In genomic region chr1:200444478-200444877, GRCh38 we compare ENCODE assay signal across 19 cellular contexts. TPM values are rescaled to one million over a fixed set of nuclear protein-coding genes. Genes with fewer than 3 reads are reported as not detected.
A peak's percentile ranks its signal among the peaks of the same experiment; 100 is the strongest.
DNase-seq lines count a peak whose midpoint lies in the region; ATAC-seq, FAIRE-seq and TF ChIP-seq lines count a peak whose summit lies in the region.
"Had no signal": no experiment of that assay in that cellular context is flagged by ENCODE, and none has a peak within 500 bp of the region (broad histone marks: within the 10 kb centered on the region; RNA-seq: fewer than 3 reads in every experiment).

No MANE protein-coding gene starts in this region.

- TF ChIP-seq CTCF in testis (IDR thresholded peaks at IDR 0.05) = no peak

- ATAC-seq in activated CD4-positive, alpha-beta T cell treated with anti-CD3 and anti-CD28 coated beads for 36 hours = no peak
- no peak for ATAC-seq in stimulated activated naive CD8-positive, alpha-beta T cell treated with anti-CD3 and anti-CD28 coated beads, Interleukin-15, Interleukin-2, amounts not matched to agents 100 U/mL and 50 U/mL, for 24 hours
- ATAC-seq: A549 had no signal

- H3K27me3 Mint-ChIP-seq in activated CD4-positive, alpha-beta T cell treated with anti-CD3 and anti-CD28 coated beads, Interleukin-2, amount 10 ng/mL, durations not matched to agents 24 days and 14 days = no peaks in the 10 kb centered on the region
- H3K27me3 Mint-ChIP-seq in activated CD4-positive, alpha-beta T cell treated with anti-CD3 and anti-CD28 coated beads for 36 hours = no peaks in the 10 kb centered on the region
- H3K27me3 Mint-ChIP-seq in stimulated activated naive CD8-positive, alpha-beta T cell treated with anti-CD3 and anti-CD28 coated beads, Interleukin-15, Interleukin-2, amounts not matched to agents 100 ng/mL and 50 ng/mL, for 24 hours = no peaks in the 10 kb centered on the region
- no peaks in the 10 kb centered on the region for H3K27me3 Mint-ChIP-seq in activated naive CD8-positive, alpha-beta T cell treated with anti-CD3 and anti-CD28 coated beads for 36 hours
- H3K27me3 Mint-ChIP-seq: CD4-positive, alpha-beta T cell had no signal

- WGBS in testis, 2 donors = 89 to 93% methylated on average over 4 of the region's 4 CpGs

- peaks cover 1% of the 10 kb centered on the region for H3K36me3 Mint-ChIP-seq in activated CD4-positive, alpha-beta T cell treated with anti-CD3 and anti-CD28 coated beads, Interleukin-2, amount 10 ng/mL, durations not matched to agents 24 days and 14 days (ENCODE audit: low read depth)
- H3K36me3 Mint-ChIP-seq in activated CD4-positive, alpha-beta T cell treated with anti-CD3 and anti-CD28 coated beads for 36 hours (ENCODE audit: low read depth) = peaks cover 5% of the 10 kb centered on the region
- H3K36me3 Mint-ChIP-seq in stimulated activated naive CD8-positive, alpha-beta T cell treated with anti-CD3 and anti-CD28 coated beads, Interleukin-15, Interleukin-2, amounts not matched to agents 100 ng/mL and 50 ng/mL, for 24 hours (ENCODE audit: low read depth) = peaks cover 5% of the 10 kb centered on the region
- H3K36me3 Mint-ChIP-seq in activated naive CD8-positive, alpha-beta T cell treated with anti-CD3 and anti-CD28 coated beads for 36 hours = peaks cover 11% of the 10 kb centered on the region

- H3K4me3 ChIP-seq in testis = no peak overlapping the region
- H3K4me3 ChIP-seq: A549, GM23248, HAP-1 had no signal

- H3K9me3 ChIP-seq in testis = no peaks in the 10 kb centered on the region
- H3K9me3 ChIP-seq: A549, Caco-2, HAP-1 had no signal

- peaks cover 6% of the 10 kb centered on the region for H3K9me3 Mint-ChIP-seq in activated CD4-positive, alpha-beta T cell treated with anti-CD3 and anti-CD28 coated beads, Interleukin-2, amount 10 ng/mL, durations not matched to agents 24 days and 14 days
- no peaks in the 10 kb centered on the region for H3K9me3 Mint-ChIP-seq in activated CD4-positive, alpha-beta T cell treated with anti-CD3 and anti-CD28 coated beads for 36 hours (ENCODE audit: low read depth)
- H3K9me3 Mint-ChIP-seq in stimulated activated naive CD8-positive, alpha-beta T cell treated with anti-CD3 and anti-CD28 coated beads, Interleukin-15, Interleukin-2, amounts not matched to agents 100 ng/mL and 50 ng/mL, for 24 hours = no peaks in the 10 kb centered on the region
- peaks cover 4% of the 10 kb centered on the region for H3K9me3 Mint-ChIP-seq in activated naive CD8-positive, alpha-beta T cell treated with anti-CD3 and anti-CD28 coated beads for 36 hours
- H3K9me3 Mint-ChIP-seq: CD4-positive, alpha-beta T cell had no signal

- H3K27me3 ChIP-seq in testis = no peaks in the 10 kb centered on the region

- H3K4me3 Mint-ChIP-seq in activated CD4-positive, alpha-beta T cell treated with anti-CD3 and anti-CD28 coated beads, Interleukin-2, amount 10 ng/mL, durations not matched to agents 24 days and 14 days = no peak overlapping the region
- no peak overlapping the region for H3K4me3 Mint-ChIP-seq in activated CD4-positive, alpha-beta T cell treated with anti-CD3 and anti-CD28 coated beads for 36 hours
- no peak overlapping the region for H3K4me3 Mint-ChIP-seq in stimulated activated naive CD8-positive, alpha-beta T cell treated with anti-CD3 and anti-CD28 coated beads, Interleukin-15, Interleukin-2, amounts not matched to agents 100 ng/mL and 50 ng/mL, for 24 hours
- no peak overlapping the region for H3K4me3 Mint-ChIP-seq in activated naive CD8-positive, alpha-beta T cell treated with anti-CD3 and anti-CD28 coated beads for 36 hours
- H3K4me3 Mint-ChIP-seq: CD4-positive, alpha-beta T cell had no signal

- H3K4me1 Mint-ChIP-seq in activated CD4-positive, alpha-beta T cell treated with anti-CD3 and anti-CD28 coated beads, Interleukin-2, amount 10 ng/mL, durations not matched to agents 24 days and 14 days = peaks cover 30% of the 10 kb centered on the region
- peaks cover 40% of the 10 kb centered on the region for H3K4me1 Mint-ChIP-seq in activated CD4-positive, alpha-beta T cell treated with anti-CD3 and anti-CD28 coated beads for 36 hours
- peaks cover 56% of the 10 kb centered on the region for H3K4me1 Mint-ChIP-seq in stimulated activated naive CD8-positive, alpha-beta T cell treated with anti-CD3 and anti-CD28 coated beads, Interleukin-15, Interleukin-2, amounts not matched to agents 100 ng/mL and 50 ng/mL, for 24 hours (ENCODE audit: low read depth)
- peaks cover 38% of the 10 kb centered on the region for H3K4me1 Mint-ChIP-seq in activated naive CD8-positive, alpha-beta T cell treated with anti-CD3 and anti-CD28 coated beads for 36 hours

- CTCF ChIA-PET in activated CD4-positive, alpha-beta T cell treated with anti-CD3 and anti-CD28 coated beads for 36 hours (lab: Charles Lee) = no interaction called here

- POLR2A ChIA-PET in activated CD4-positive, alpha-beta T cell treated with anti-CD3 and anti-CD28 coated beads for 36 hours (lab: Charles Lee) = no interaction called here

- no peak for DNase-seq in activated CD4-positive, alpha-beta T cell treated with anti-CD3 and anti-CD28 coated beads, Interleukin-2, amount 10 ng/mL, durations not matched to agents 24 days and 14 days
- no peak for DNase-seq in activated CD4-positive, alpha-beta T cell treated with anti-CD3 and anti-CD28 coated beads for 36 hours
- no peak for DNase-seq in stimulated activated naive CD8-positive, alpha-beta T cell treated with anti-CD3 and anti-CD28 coated beads, Interleukin-15, Interleukin-2, amounts not matched to agents 100 U/mL and 50 U/mL, for 24 hours
- DNase-seq in activated naive CD8-positive, alpha-beta T cell treated with anti-CD3 and anti-CD28 coated beads for 36 hours = no peak
- DNase-seq in GM12891 (ENCODE audit: insufficient read length, low spot score) (no peak), testis (no peak)
- DNase-seq: AML-193; Caco-2; CD4-positive, alpha-beta T cell had no signal

- no peak for FAIRE-seq in GM12891 (lab: Jason Lieb, UNC)
- FAIRE-seq: A549, D721Med, G401.6, GM12892, GM18507 had no signal

- H3K4me1 ChIP-seq in testis = no peaks in the 10 kb centered on the region
- H3K4me1 ChIP-seq: Caco-2, HAP-1 had no signal

- H3K36me3 ChIP-seq in testis (ENCODE audit: low read depth, missing control alignments) = no peaks in the 10 kb centered on the region
- H3K36me3 ChIP-seq: HAP-1 had no signal

- intact Hi-C loops in activated CD4-positive, alpha-beta T cell treated with anti-CD3 and anti-CD28 coated beads, Interleukin-2, amount 10 ng/mL, durations not matched to agents 24 days and 14 days (cut with micrococcal nuclease) = no loop called here
- intact Hi-C loops in activated CD4-positive, alpha-beta T cell treated with anti-CD3 and anti-CD28 coated beads for 36 hours (cut with DNase I, micrococcal nuclease) = no loop called here
- intact Hi-C loops in testis (cut with DNase I; ENCODE audit: low total_unique reads) = no loop called here

- TF ChIP-seq POLR2A in GM12891 (IDR thresholded peaks at IDR 0.05; ENCODE audit: low read depth, low read length) (no peak), testis (IDR thresholded peaks at IDR 0.05) (no peak)

- H3K27ac Mint-ChIP-seq in activated CD4-positive, alpha-beta T cell treated with anti-CD3 and anti-CD28 coated beads, Interleukin-2, amount 10 ng/mL, durations not matched to agents 24 days and 14 days = peak overlapping the region; percentile 69
- no peak overlapping the region for H3K27ac Mint-ChIP-seq in activated CD4-positive, alpha-beta T cell treated with anti-CD3 and anti-CD28 coated beads for 36 hours
- peak overlapping the region; percentile 91 for H3K27ac Mint-ChIP-seq in stimulated activated naive CD8-positive, alpha-beta T cell treated with anti-CD3 and anti-CD28 coated beads, Interleukin-15, Interleukin-2, amounts not matched to agents 100 ng/mL and 50 ng/mL, for 24 hours
- peak overlapping the region; percentile 63 for H3K27ac Mint-ChIP-seq in activated naive CD8-positive, alpha-beta T cell treated with anti-CD3 and anti-CD28 coated beads for 36 hours
- H3K27ac Mint-ChIP-seq: CD4-positive, alpha-beta T cell had no signal

- no peak overlapping the region for H3K27ac ChIP-seq in testis
- H3K27ac ChIP-seq: 22Rv1, A549, C4-2B, GM23248 had no signal

TF ChIP-seq in GM12891, 5 proteins besides CTCF, POLR2A, EP300 and RAD21:
- TF ChIP-seq POLR2AphosphoS5 (IDR thresholded peaks at IDR 0.05; ENCODE audit: low read depth, low read length) = no peak
- no peak for TF ChIP-seq SPI1 (IDR thresholded peaks at IDR 0.05; ENCODE audit: low read depth, low read length)
- no peak for TF ChIP-seq POU2F2 (IDR thresholded peaks at IDR 0.05; ENCODE audit: low read depth, low read length)
- TF ChIP-seq TAF1 (IDR thresholded peaks at IDR 0.05; ENCODE audit: low read depth, low read length) = no peak
- no peak for TF ChIP-seq PAX5 (IDR thresholded peaks at IDR 0.05; ENCODE audit: insufficient read depth, low read length, severe bottlenecking)

RNA-seq across cellular contexts. Expression of gene ZNF281, which starts 34.6 kb away (rescaled TPM):
- 19.0 and 20.4 TPM in 2 replicates for total RNA-seq in activated CD4-positive, alpha-beta T cell treated with anti-CD3 and anti-CD28 coated beads, Interleukin-2, amount 10 ng/mL, durations not matched to agents 24 days and 14 days
- total RNA-seq in activated CD4-positive, alpha-beta T cell treated with anti-CD3 and anti-CD28 coated beads for 36 hours = 10 to 100 TPM; 10.8 to 13.5 TPM
- 10 to 100 TPM; 20.4 to 20.8 TPM for total RNA-seq in activated naive CD8-positive, alpha-beta T cell treated with anti-CD3 and anti-CD28 coated beads for 36 hours
- polyA plus RNA-seq in GM12891 (2012; ENCODE audit: low read depth, missing spikeins) = 11.9 TPM
- 10 to 100 TPM; 17.5 to 21.7 TPM for total RNA-seq in testis
- 18.0 TPM for polyA plus RNA-seq in testis (ENCODE audit: insufficient read depth, low read depth, low replicate concordance)
